ENCODE assay signal across 14 cellular contexts in the genomic region with DNA sequence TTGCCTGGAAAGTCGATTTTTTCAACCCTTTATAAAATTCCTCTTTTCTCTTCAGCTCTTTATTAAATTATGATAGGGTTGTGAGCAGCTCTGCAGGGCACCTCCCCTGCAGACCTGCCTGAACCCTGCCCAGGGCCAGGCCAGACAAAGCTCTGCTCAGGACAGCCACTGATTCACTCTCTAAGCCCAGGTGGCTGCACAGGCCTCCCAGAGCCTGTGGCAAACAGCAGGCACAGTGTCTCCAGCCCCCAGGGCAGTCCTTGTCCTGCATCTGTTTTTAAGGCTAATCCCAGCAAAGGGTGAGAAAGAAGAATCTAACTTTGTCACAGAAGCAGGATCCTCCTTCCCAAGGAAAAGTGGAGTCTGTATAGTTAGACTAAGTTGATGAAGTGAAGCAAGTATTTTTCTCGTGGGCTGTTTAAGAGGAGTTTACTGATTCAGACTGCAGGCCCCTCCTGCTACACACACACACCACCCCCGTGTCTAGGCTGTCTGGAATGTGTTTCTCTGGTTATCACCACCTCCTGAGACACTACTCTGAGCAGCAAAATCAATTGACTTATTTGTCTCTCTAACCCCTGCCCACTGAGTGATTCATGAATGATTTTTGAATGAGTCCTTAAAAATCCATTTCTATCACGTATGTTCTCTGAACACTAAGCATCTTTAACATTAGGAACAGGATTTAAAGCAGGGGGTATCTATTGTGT.
DNase-seq lines count a peak whose midpoint lies in the region; ATAC-seq and TF ChIP-seq lines count a peak whose summit lies in the region.
"Had no signal": no experiment of that assay in that cellular context is flagged by ENCODE, and none has a peak within 500 bp of the region (broad histone marks: within the 10 kb centered on the region; RNA-seq: fewer than 3 reads in every experiment).

No MANE protein-coding gene starts in this region.

- no peaks in the 10 kb centered on the region for H3K27me3 ChIP-seq in left lung
- H3K27me3 ChIP-seq: suprapubic skin had no signal

- H3K4me3 ChIP-seq in cardiac fibroblast (replicated peaks in 1 of 2; ENCODE audit: low read depth in 2 of 2, low read length in 2 of 2) (no peak overlapping the region), left lung (no peak overlapping the region)
- H3K4me3 ChIP-seq: GM12878, suprapubic skin had no signal

- H3K36me3 Mint-ChIP-seq in activated naive CD8-positive, alpha-beta T cell treated with anti-CD3 and anti-CD28 coated beads for 36 hours: no peaks in the 10 kb centered on the region
- no peaks in the 10 kb centered on the region for H3K36me3 Mint-ChIP-seq in stimulated activated memory B cell treated with anti-CD40 and anti-IgM and Interleukin-4, amounts not matched to agents 10 μg/mL and 1 μg/mL and 100 μg/mL, for 72 hours

- H3K27ac ChIP-seq in left lung: no peak overlapping the region
- H3K27ac ChIP-seq: suprapubic skin had no signal

- no peak overlapping the region for H3K27ac Mint-ChIP-seq in activated naive CD8-positive, alpha-beta T cell treated with anti-CD3 and anti-CD28 coated beads for 36 hours
- H3K27ac Mint-ChIP-seq in stimulated activated memory B cell treated with anti-CD40 and anti-IgM and Interleukin-4, amounts not matched to agents 10 μg/mL and 1 μg/mL and 100 μg/mL, for 72 hours: no peak overlapping the region

- TF ChIP-seq CTCF in cardiac fibroblast (IDR thresholded peaks at IDR 0.05; ENCODE audit: low read depth, low read length) (no peak), left lung (IDR thresholded peaks at IDR 0.05) (no peak)

- DNase-seq in Ammon's horn (ENCODE audit: low spot score): peak; percentile 8
- peak; percentile 27 for DNase-seq in M059J (ENCODE audit: low read depth)
- DNase-seq in cardiac fibroblast (ENCODE audit: low read depth in 2 of 2): peak; percentile 61 to 77
- DNase-seq in left lung: no peak
- DNase-seq in activated naive CD8-positive, alpha-beta T cell treated with anti-CD3 and anti-CD28 coated beads for 36 hours: no peak
- DNase-seq: caudate nucleus; NCI-H345; stimulated activated CD4-positive, alpha-beta T cell treated with anti-CD3 and anti-CD28 coated beads, Interleukin-4, amount 100 ng/mL, for 1 hour had no signal

- no peaks in the 10 kb centered on the region for H3K4me1 ChIP-seq in left lung
- H3K4me1 ChIP-seq: suprapubic skin had no signal

- H3K36me3 ChIP-seq in left lung: no peaks in the 10 kb centered on the region
- H3K36me3 ChIP-seq: suprapubic skin had no signal

- intact Hi-C loops in left lung (cut with DNase I): no loop called here

- H3K9me3 Mint-ChIP-seq in activated naive CD8-positive, alpha-beta T cell treated with anti-CD3 and anti-CD28 coated beads for 36 hours: no peaks in the 10 kb centered on the region
- no peaks in the 10 kb centered on the region for H3K9me3 Mint-ChIP-seq in stimulated activated memory B cell treated with anti-CD40 and anti-IgM and Interleukin-4, amounts not matched to agents 10 μg/mL and 1 μg/mL and 100 μg/mL, for 72 hours
- H3K9me3 Mint-ChIP-seq: neural crest cell had no signal

- no peaks in the 10 kb centered on the region for H3K27me3 Mint-ChIP-seq in activated naive CD8-positive, alpha-beta T cell treated with anti-CD3 and anti-CD28 coated beads for 36 hours
- no peaks in the 10 kb centered on the region for H3K27me3 Mint-ChIP-seq in stimulated activated memory B cell treated with anti-CD40 and anti-IgM and Interleukin-4, amounts not matched to agents 10 μg/mL and 1 μg/mL and 100 μg/mL, for 72 hours

- ATAC-seq in left lung (peak; percentile 61), GM21390 (IDR thresholded peaks at IDR 0.05; ENCODE audit: unreplicated experiment) (no peak), HG03097 (IDR thresholded peaks at IDR 0.05; ENCODE audit: low FRiP score, unreplicated experiment) (no peak)
- ATAC-seq in stimulated activated memory B cell treated with anti-CD40 and anti-IgM and Interleukin-4, amounts not matched to agents 10 μg/mL and 1 μg/mL and 100 μg/mL, for 72 hours: no peak
- ATAC-seq: GM12878 had no signal

- no peaks in the 10 kb centered on the region for H3K9me3 ChIP-seq in left lung
- H3K9me3 ChIP-seq: suprapubic skin had no signal

- no peak overlapping the region for H3K4me3 Mint-ChIP-seq in activated naive CD8-positive, alpha-beta T cell treated with anti-CD3 and anti-CD28 coated beads for 36 hours
- no peak overlapping the region for H3K4me3 Mint-ChIP-seq in stimulated activated memory B cell treated with anti-CD40 and anti-IgM and Interleukin-4, amounts not matched to agents 10 μg/mL and 1 μg/mL and 100 μg/mL, for 72 hours
- H3K4me3 Mint-ChIP-seq: neural crest cell had no signal

- no peaks in the 10 kb centered on the region for H3K4me1 Mint-ChIP-seq in activated naive CD8-positive, alpha-beta T cell treated with anti-CD3 and anti-CD28 coated beads for 36 hours
- H3K4me1 Mint-ChIP-seq in stimulated activated memory B cell treated with anti-CD40 and anti-IgM and Interleukin-4, amounts not matched to agents 10 μg/mL and 1 μg/mL and 100 μg/mL, for 72 hours: no peaks in the 10 kb centered on the region

Comparison
In these comparisons a context has a peak if more than half of its experiments do, and no peak if none do; other contexts are left out.
1. DNase-seq: peak in Ammon's horn (single experiment), M059J (single experiment) and cardiac fibroblast (2 of 2); none in left lung (0 of 2) and activated naive CD8-positive, alpha-beta T cell treated with anti-CD3 and anti-CD28 coated beads for 36 hours (single experiment).